In the genomic region with DNA sequence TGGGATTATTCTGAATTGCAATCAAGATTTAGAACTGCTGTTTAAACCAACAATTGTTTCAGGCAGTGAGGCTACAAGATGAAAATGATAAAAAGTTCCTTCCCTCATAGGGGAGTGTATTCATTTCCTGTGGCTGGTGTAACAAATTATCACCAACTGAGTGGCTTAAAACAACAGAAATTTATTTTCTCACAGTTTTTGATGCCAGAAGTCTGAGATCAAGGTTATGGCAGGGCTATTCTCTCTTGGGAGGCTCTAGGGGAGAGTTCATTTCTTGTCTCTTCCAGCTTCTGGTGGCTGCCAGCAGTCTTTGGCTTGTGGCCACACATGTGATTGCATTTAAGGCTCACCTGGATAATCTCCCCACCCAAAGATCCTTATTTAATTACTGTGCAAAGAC, we compare ENCODE assay signal across 14 cellular contexts.
A peak's percentile ranks its signal among the peaks of the same experiment; 100 is the strongest.
DNase-seq lines count a peak whose midpoint lies in the region; ATAC-seq and TF ChIP-seq lines count a peak whose summit lies in the region.
"Had no signal": no experiment of that assay in that cellular context is flagged by ENCODE, and none has a peak within 500 bp of the region (broad histone marks: within the 10 kb centered on the region; RNA-seq: fewer than 3 reads in every experiment).

No MANE protein-coding gene starts in this region.

- H3K4me1 ChIP-seq in right atrium auricular region: no peaks in the 10 kb centered on the region
- no peaks in the 10 kb centered on the region for H3K4me1 ChIP-seq in right cardiac atrium (ENCODE audit: control insufficient read depth, insufficient read depth, low read length)

- H3K4me3 ChIP-seq in right atrium auricular region (no peak overlapping the region), right cardiac atrium (ENCODE audit: low read length) (no peak overlapping the region)
- H3K4me3 ChIP-seq: GM23248 had no signal

- no peak for TF ChIP-seq CTCF in right atrium auricular region (IDR thresholded peaks at IDR 0.05)

- H3K9me3 ChIP-seq in right atrium auricular region (peaks cover 0 to 9% of the 10 kb centered on the region in 2 donors), right cardiac atrium (ENCODE audit: control insufficient read depth, low read length) (no peaks in the 10 kb centered on the region)
- H3K9me3 ChIP-seq: Caco-2 had no signal

- intact Hi-C loops in Right ventricle myocardium superior (cut with DNase I): loop anchor here (10.0 kb wide), 1 partner anchor 315 kb away; no protein-coding TSS in a partner anchor
- intact Hi-C loops in left cardiac atrium (cut with DNase I): no loop called here
- intact Hi-C loops in right cardiac atrium (cut with DNase I): loop anchor here in 1 of 4 donors (10.0 kb wide), 1 partner anchor 305 kb away; a partner anchor contains a TSS

- DNase-seq in Right ventricle myocardium superior: no peak
- no peak for DNase-seq in right atrium auricular region (ENCODE audit: low spot score)
- peak; percentile 21 for DNase-seq in left cardiac atrium
- DNase-seq in right cardiac atrium: peak; percentile 23 to 43 (median 41)
- no peak for DNase-seq in COR-L47 (lab: John Stamatoyannopoulos, UW)
- DNase-seq in NCI-H128 (lab: John Stamatoyannopoulos, UW; ENCODE audit: unreplicated experiment): no peak
- DNase-seq: C1 segment of cervical spinal cord; Caco-2; CD4-positive, alpha-beta memory T cell; DMS153; DND-41; GM23248; H7; HCEC 1CT had no signal

- no peaks in the 10 kb centered on the region for H3K36me3 ChIP-seq in right atrium auricular region

- no peak overlapping the region for H3K27ac ChIP-seq in right atrium auricular region
- no peak overlapping the region for H3K27ac ChIP-seq in right cardiac atrium (ENCODE audit: low read length)
- H3K27ac ChIP-seq: GM23248 had no signal

- ATAC-seq in Right ventricle myocardium superior (ENCODE audit: poor library complexity) (peak; percentile 66), left cardiac atrium (no peak), right cardiac atrium (peak; percentile 55 to 71)

- no peaks in the 10 kb centered on the region for H3K27me3 ChIP-seq in right atrium auricular region
- H3K27me3 ChIP-seq in right cardiac atrium (ENCODE audit: control insufficient read depth, insufficient read depth): no peaks in the 10 kb centered on the region

Comparison
In these comparisons a context has a peak if more than half of its experiments do, and no peak if none do; other contexts are left out.
1. ATAC-seq: peak in Right ventricle myocardium superior (single experiment) and right cardiac atrium (2 of 2); none in left cardiac atrium (0 of 2).
2. DNase-seq: peak in left cardiac atrium (single experiment) and right cardiac atrium (3 of 3); none in Right ventricle myocardium superior (single experiment), right atrium auricular region (single experiment), COR-L47 (single experiment) and NCI-H128 (single experiment).